1 cellular context compared by ENCODE assay signal in genomic region chr22:40955516-40955915, GRCh38.
TF ChIP-seq lines count a peak whose summit lies in the region.

No MANE protein-coding gene starts in this region.

TF ChIP-seq in K562, 482 proteins besides CTCF, POLR2A, EP300 and RAD21:
- TF ChIP-seq MNT (conservative IDR thresholded peaks at IDR 0.05) (no peak), CREB5 (CRISPR knock-in tag; IDR thresholded peaks at IDR 0.05) (no peak), TEAD4 (IDR thresholded peaks at IDR 0.05; ENCODE audit: low read length) (peak; percentile 11; the same call in 1 of the 2 replicates), TEAD4 (CRISPR knock-in tag; IDR thresholded peaks at IDR 0.05; ENCODE audit: borderline replicate concordance) (no peak), HMBOX1 (IDR thresholded peaks at IDR 0.05) (0 out of 2 replicates have a peak, but pooled peaks have one; percentile 28), ARID3A (IDR thresholded peaks at IDR 0.05; ENCODE audit: borderline replicate concordance, low read depth, low read length) (no peak), SMARCA4 (IDR thresholded peaks at IDR 0.05) (no peak), CEBPG (CRISPR knock-in tag; IDR thresholded peaks at IDR 0.05) (no peak), CEBPG (tag; conservative IDR thresholded peaks at IDR 0.05 in 1 of 2, IDR thresholded peaks at IDR 0.05 in 1 of 2) (peak in 1 of 2 experiments; percentile 22; a peak in 1 of 4 replicates), ZNF764 (CRISPR knock-in tag; IDR thresholded peaks at IDR 0.05; ENCODE audit: low read depth) (no peak), PKNOX1 (IDR thresholded peaks at IDR 0.05) (no peak), ZNF77 (CRISPR knock-in tag; IDR thresholded peaks at IDR 0.05) (no peak), NFATC3 (IDR thresholded peaks at IDR 0.05) (no peak), MEIS2 (IDR thresholded peaks at IDR 0.05; ENCODE audit: partially characterized antibody) (no peak), ZNF282 (CRISPR knock-in tag; IDR thresholded peaks at IDR 0.05) (no peak), MAX (CRISPR knock-in tag; IDR thresholded peaks at IDR 0.05) (no peak), ZNF449 (CRISPR knock-in tag; IDR thresholded peaks at IDR 0.05) (no peak), SMARCE1 (IDR thresholded peaks at IDR 0.05) (no peak), SRSF1 (IDR thresholded peaks at IDR 0.05; ENCODE audit: low read depth, low read length) (no peak), CEBPB (tag; IDR thresholded peaks at IDR 0.05) (peak; percentile 63; the same call in 1 of the 2 replicates), DACH1 (IDR thresholded peaks at IDR 0.05; ENCODE audit: partially characterized antibody) (no peak), DIDO1 (tag; IDR thresholded peaks at IDR 0.05; ENCODE audit: low read depth) (no peak)
